ENCODE assay signal across 8 cellular contexts in the genomic region with DNA sequence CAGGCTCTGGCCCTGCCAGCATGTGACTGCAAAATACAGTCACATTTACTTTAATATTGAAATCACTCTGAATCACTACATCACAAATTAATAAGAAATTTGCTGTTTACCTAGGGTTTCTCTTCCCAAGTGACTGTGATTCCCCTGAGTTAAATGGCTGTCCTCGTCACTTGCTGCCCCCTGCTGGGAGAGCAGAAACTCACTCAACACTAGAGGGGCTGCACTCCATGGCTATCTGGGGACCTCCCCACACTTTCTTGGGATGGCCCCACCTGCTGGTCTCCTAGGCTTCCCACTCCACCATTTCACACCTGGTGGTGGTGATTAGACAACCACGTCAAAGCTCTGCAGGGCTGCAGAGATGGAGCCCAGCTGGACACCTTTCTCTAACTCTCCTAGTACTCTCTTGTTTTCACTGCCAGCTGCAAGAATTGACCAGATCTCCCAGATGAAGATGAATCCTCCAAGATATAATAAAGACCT.
DNase-seq lines count a peak whose midpoint lies in the region; ATAC-seq, FAIRE-seq and TF ChIP-seq lines count a peak whose summit lies in the region.

No MANE protein-coding gene starts in this region.

- TF ChIP-seq CTCF in endothelial cell (IDR thresholded peaks at IDR 0.05; ENCODE audit: unreplicated experiment) = peak; percentile 80

- peak overlapping the region; percentile 53 for H3K27ac Mint-ChIP-seq in activated CD4-positive, alpha-beta memory T cell treated with anti-CD3 and anti-CD28 coated beads, Interleukin-2, amount 10 ng/mL, durations not matched to agents 7 days and 5 days
- H3K27ac Mint-ChIP-seq in endothelial cell (ENCODE audit: unreplicated experiment) = no peak overlapping the region

- H3K27me3 Mint-ChIP-seq in activated CD4-positive, alpha-beta memory T cell treated with anti-CD3 and anti-CD28 coated beads, Interleukin-2, amount 10 ng/mL, durations not matched to agents 7 days and 5 days = no peaks in the 10 kb centered on the region
- H3K27me3 Mint-ChIP-seq in endothelial cell (ENCODE audit: unreplicated experiment) = no peaks in the 10 kb centered on the region

- H3K9me3 Mint-ChIP-seq in activated CD4-positive, alpha-beta memory T cell treated with anti-CD3 and anti-CD28 coated beads, Interleukin-2, amount 10 ng/mL, durations not matched to agents 7 days and 5 days = peaks cover 14% of the 10 kb centered on the region
- H3K9me3 Mint-ChIP-seq in endothelial cell (ENCODE audit: unreplicated experiment) = no peaks in the 10 kb centered on the region

- CTCF ChIA-PET in activated CD4-positive, alpha-beta memory T cell treated with anti-CD3 and anti-CD28 coated beads, Interleukin-2, amount 10 ng/mL, durations not matched to agents 7 days and 5 days (lab: Charles Lee) = interaction anchor here (0.7 to 6.4 kb wide), 22 partner anchors 8 to 242 kb away, joined by 3 to 134 read pairs (median 6); partner anchors contain the start of genes CD2 and TTF2

- no peak for ATAC-seq in HG03378 (IDR thresholded peaks at IDR 0.05; ENCODE audit: unreplicated experiment)
- ATAC-seq in HG02884 (IDR thresholded peaks at IDR 0.05; ENCODE audit: unreplicated experiment) = no peak

- DNase-seq in AG08395 (ENCODE audit: low spot score) (peak; percentile 19), GM18507 (ENCODE audit: extremely low spot score, insufficient read length, low read depth) (peak; percentile 47), NCI-H69 (lab: John Stamatoyannopoulos, UW) (peak; percentile 54), endothelial cell (ENCODE audit: low spot score) (peak; percentile 80), renal cortical epithelial cell (ENCODE audit: low read depth) (peak; percentile 47)
- DNase-seq in activated CD4-positive, alpha-beta memory T cell treated with anti-CD3 and anti-CD28 coated beads, Interleukin-2, amount 10 ng/mL, durations not matched to agents 7 days and 5 days = peak; percentile 78

- no peak overlapping the region for H3K4me3 Mint-ChIP-seq in activated CD4-positive, alpha-beta memory T cell treated with anti-CD3 and anti-CD28 coated beads, Interleukin-2, amount 10 ng/mL, durations not matched to agents 7 days and 5 days
- H3K4me3 Mint-ChIP-seq in endothelial cell (ENCODE audit: unreplicated experiment) = no peak overlapping the region

- peak; percentile 93 for FAIRE-seq in GM18507 (lab: Jason Lieb, UNC)

- H3K4me1 Mint-ChIP-seq in activated CD4-positive, alpha-beta memory T cell treated with anti-CD3 and anti-CD28 coated beads, Interleukin-2, amount 10 ng/mL, durations not matched to agents 7 days and 5 days = peaks cover 63% of the 10 kb centered on the region
- H3K4me1 Mint-ChIP-seq in endothelial cell (ENCODE audit: unreplicated experiment) = no peaks in the 10 kb centered on the region

- POLR2A ChIA-PET in activated CD4-positive, alpha-beta memory T cell treated with anti-CD3 and anti-CD28 coated beads, Interleukin-2, amount 10 ng/mL, durations not matched to agents 7 days and 5 days (lab: Charles Lee) = interaction anchor here (0.7 to 8.3 kb wide), 11 partner anchors 9 to 245 kb away, joined by 3 to 250 read pairs (median 5); partner anchors contain the start of genes CD2 and TTF2

- peaks cover 25% of the 10 kb centered on the region for H3K36me3 Mint-ChIP-seq in activated CD4-positive, alpha-beta memory T cell treated with anti-CD3 and anti-CD28 coated beads, Interleukin-2, amount 10 ng/mL, durations not matched to agents 7 days and 5 days (ENCODE audit: low read depth)
- H3K36me3 Mint-ChIP-seq in endothelial cell (ENCODE audit: low read depth, unreplicated experiment) = no peaks in the 10 kb centered on the region

Comparison
In these comparisons a context has a peak if more than half of its experiments do, and no peak if none do; other contexts are left out.
1. DNase-seq: peak in every context shown above with its lines; median percentile 80 in endothelial cell; 78 in activated CD4-positive, alpha-beta memory T cell treated with anti-CD3 and anti-CD28 coated beads, Interleukin-2, amount 10 ng/mL, durations not matched to agents 7 days and 5 days; 54 in NCI-H69; 47 in GM18507; 47 in renal cortical epithelial cell; 19 in AG08395.